Comparison of ENCODE assay signal across 13 cellular contexts in the genomic region with DNA sequence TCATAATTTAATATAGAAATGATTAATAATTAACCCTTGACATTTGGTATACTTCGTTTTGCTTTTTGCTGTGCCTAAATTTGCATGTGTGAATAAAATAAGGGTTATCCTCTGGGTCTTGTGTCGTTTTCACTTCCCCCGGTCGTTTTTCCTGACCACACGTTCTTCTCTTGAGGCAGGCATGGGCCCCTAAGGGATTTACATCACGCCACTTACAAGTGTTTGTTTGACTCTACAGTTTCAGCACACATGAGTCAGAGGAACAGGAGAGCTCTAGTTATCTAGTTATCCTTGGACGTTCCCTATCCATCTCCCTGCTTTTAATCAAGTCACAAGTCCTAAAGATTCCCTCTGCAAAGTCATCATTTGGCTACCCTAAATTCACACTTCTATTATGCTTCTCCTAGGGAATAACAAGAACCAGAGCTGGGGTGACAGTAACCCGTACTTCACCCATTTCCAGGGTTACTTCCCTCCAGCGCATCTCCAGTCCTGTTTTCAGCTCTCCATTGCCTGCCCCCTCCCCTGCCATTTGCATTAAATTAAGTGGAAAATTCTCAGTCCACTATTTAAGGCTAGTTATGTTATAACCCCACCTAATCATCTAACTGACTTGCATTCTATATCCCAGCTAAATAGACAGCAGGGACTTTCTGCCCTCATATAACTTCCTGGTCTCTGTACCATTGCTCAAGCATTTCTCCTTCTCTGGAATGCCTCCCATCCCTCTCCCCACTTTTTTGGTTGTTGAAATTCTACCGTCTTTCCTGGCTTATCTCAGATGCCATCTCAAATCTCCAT.
DNase-seq lines count a peak whose midpoint lies in the region; ATAC-seq and TF ChIP-seq lines count a peak whose summit lies in the region.
"Had no signal": no experiment of that assay in that cellular context is flagged by ENCODE, and none has a peak within 500 bp of the region (broad histone marks: within the 10 kb centered on the region; RNA-seq: fewer than 3 reads in every experiment).

No MANE protein-coding gene starts in this region.

- H2BK120ac ChIP-seq in IMR-90 (ENCODE audit: low read depth, low read length) = no peak overlapping the region

- no peaks in the 10 kb centered on the region for H4K20me1 ChIP-seq in IMR-90 (ENCODE audit: insufficient read depth, low read length)

- intact Hi-C loops in IMR-90 (cut with micrococcal nuclease) (no loop called here), right cardiac atrium (cut with DNase I) (no loop called here)

- peak; percentile 57 for ATAC-seq in GM18498 (IDR thresholded peaks at IDR 0.05; ENCODE audit: unreplicated experiment)
- peak; percentile 52 for ATAC-seq in GM21717 (IDR thresholded peaks at IDR 0.05; ENCODE audit: unreplicated experiment)
- peak; percentile 83 for ATAC-seq in IMR-90 (ENCODE audit: low read depth)
- ATAC-seq in natural killer cell treated with Interleukin-12 subunit alpha and Interleukin-12 subunit beta and Interleukin-15 and Interleukin-18, amount 100 ng/mL, for 72 hours = no peak
- ATAC-seq in right cardiac atrium = no peak
- ATAC-seq: T-cell had no signal

- in situ Hi-C loops in IMR-90 (cut with MboI; ENCODE audit: low sequenced_read_pairs) = no loop called here

- H3K27me3 Mint-ChIP-seq in natural killer cell treated with Interleukin-12 subunit alpha and Interleukin-12 subunit beta and Interleukin-15 and Interleukin-18, amount 100 ng/mL, for 72 hours = peaks cover 30 to 40% of the 10 kb centered on the region in 2 donors
- H3K27me3 Mint-ChIP-seq in activated T-cell treated with anti-CD3 and anti-CD28 coated beads, Interleukin-2, amount 50 U/mL, for 24 hours = peaks cover 3% of the 10 kb centered on the region
- H3K27me3 Mint-ChIP-seq: T-cell had no signal

- dilution Hi-C loops in IMR-90 (cut with HindIII; ENCODE audit: low sequenced_read_pairs, unreplicated experiment) = no loop called here

- peaks cover 1% of the 10 kb centered on the region; the same call in 1 of the 2 replicates for H3K4me1 ChIP-seq in IMR-90 (ENCODE audit: control insufficient read depth, insufficient read depth, low read length)
- peaks cover under 1% of the 10 kb centered on the region for H3K4me1 ChIP-seq in right cardiac atrium (ENCODE audit: control insufficient read depth, insufficient read depth, low read length)

- H2BK20ac ChIP-seq in IMR-90 (ENCODE audit: low read depth, low read length) = no peak overlapping the region

- no TSS peak for BruUV-seq in IMR-90 (replicated peaks; lab: Mats Ljungman, UMichigan)

- H2BK5ac ChIP-seq in IMR-90 (ENCODE audit: low read depth, low read length, poor library complexity, severe bottlenecking) = no peak overlapping the region

- no peak overlapping the region for H3K4ac ChIP-seq in IMR-90 (ENCODE audit: low read depth, low read length)

- H2AFZ ChIP-seq in IMR-90 (replicated peaks; ENCODE audit: low read length, poor library complexity) = no peak overlapping the region

- H3K79me1 ChIP-seq in IMR-90 (ENCODE audit: low read depth in 1 of 2, low read length in 2 of 2) = no peaks in the 10 kb centered on the region

- H3K9me1 ChIP-seq in IMR-90 (ENCODE audit: insufficient read depth, low read length) = peaks cover 1% of the 10 kb centered on the region; the same call in 1 of the 2 replicates

- no peak overlapping the region for H3K27ac ChIP-seq in IMR-90 (ENCODE audit: insufficient read depth, low read length)
- H3K27ac ChIP-seq in right cardiac atrium (ENCODE audit: low read length) = no peak overlapping the region

- H3K9me3 ChIP-seq in IMR-90 (ENCODE audit: control insufficient read depth, insufficient read depth, low read length) (no peaks in the 10 kb centered on the region), right cardiac atrium (ENCODE audit: control insufficient read depth, low read length) (no peaks in the 10 kb centered on the region)

- no peak overlapping the region for H3K4me3 Mint-ChIP-seq in natural killer cell treated with Interleukin-12 subunit alpha and Interleukin-12 subunit beta and Interleukin-15 and Interleukin-18, amount 100 ng/mL, for 72 hours
- H3K4me3 Mint-ChIP-seq in activated T-cell treated with anti-CD3 and anti-CD28 coated beads, Interleukin-2, amount 50 U/mL, for 24 hours = no peak overlapping the region
- H3K4me3 Mint-ChIP-seq: activated naive CD8-positive, alpha-beta T cell treated with anti-CD3 and anti-CD28 coated beads, Interleukin-2, amount 10 ng/mL, durations not matched to agents 7 days and 5 days; nephron progenitor cell had no signal

- POLR2A ChIA-PET in IMR-90 (lab: Charles Lee; ENCODE audit: unreplicated experiment) = no interaction called here

- H4K8ac ChIP-seq in IMR-90 (ENCODE audit: low read depth in 2 of 2, low read length in 2 of 2) = no peak overlapping the region

- H3K14ac ChIP-seq in IMR-90 (replicated peaks; ENCODE audit: low read depth, low read length) = no peak overlapping the region

- TF ChIP-seq POLR2A in IMR-90 (IDR thresholded peaks at IDR 0.05; ENCODE audit: low read depth, low read length) = no peak

- H3K36me3 Mint-ChIP-seq in natural killer cell treated with Interleukin-12 subunit alpha and Interleukin-12 subunit beta and Interleukin-15 and Interleukin-18, amount 100 ng/mL, for 72 hours = peaks cover 5% of the 10 kb centered on the region
- H3K36me3 Mint-ChIP-seq in activated T-cell treated with anti-CD3 and anti-CD28 coated beads, Interleukin-2, amount 50 U/mL, for 24 hours (ENCODE audit: low read depth) = no peaks in the 10 kb centered on the region
- H3K36me3 Mint-ChIP-seq: T-cell had no signal

- DNase-seq in IMR-90 (peak; percentile 67), iris pigment epithelial cell (ENCODE audit: low read depth) (peak; percentile 66), right cardiac atrium (no peak)
- DNase-seq in natural killer cell treated with Interleukin-12 subunit alpha and Interleukin-12 subunit beta and Interleukin-15 and Interleukin-18, amount 100 ng/mL, for 72 hours (ENCODE audit: low spot score) = no peak
- no peak for DNase-seq in activated T-cell treated with anti-CD3 and anti-CD28 coated beads, Interleukin-2, amount 50 U/mL, for 24 hours
- no peak for DNase-seq in stimulated activated CD4-positive, alpha-beta T cell treated with anti-CD3 and anti-CD28 coated beads, Interleukin-1b, Interleukin-23, amount 100 ng/mL, for 48 hours
- DNase-seq: activated naive CD8-positive, alpha-beta T cell treated with anti-CD3 and anti-CD28 coated beads, Interleukin-2, amount 10 ng/mL, durations not matched to agents 7 days and 5 days; GF-D8; Kasumi-1; nephron progenitor cell; T-cell had no signal

- H3K27ac Mint-ChIP-seq in natural killer cell treated with Interleukin-12 subunit alpha and Interleukin-12 subunit beta and Interleukin-15 and Interleukin-18, amount 100 ng/mL, for 72 hours = no peak overlapping the region
- H3K27ac Mint-ChIP-seq in activated T-cell treated with anti-CD3 and anti-CD28 coated beads, Interleukin-2, amount 50 U/mL, for 24 hours = no peak overlapping the region
- H3K27ac Mint-ChIP-seq: activated naive CD8-positive, alpha-beta T cell treated with anti-CD3 and anti-CD28 coated beads, Interleukin-2, amount 10 ng/mL, durations not matched to agents 7 days and 5 days; nephron progenitor cell had no signal

- peaks cover 4% of the 10 kb centered on the region for H3K9me3 Mint-ChIP-seq in natural killer cell treated with Interleukin-12 subunit alpha and Interleukin-12 subunit beta and Interleukin-15 and Interleukin-18, amount 100 ng/mL, for 72 hours
- no peaks in the 10 kb centered on the region for H3K9me3 Mint-ChIP-seq in activated T-cell treated with anti-CD3 and anti-CD28 coated beads, Interleukin-2, amount 50 U/mL, for 24 hours
- H3K9me3 Mint-ChIP-seq: nephron progenitor cell had no signal

- no peaks in the 10 kb centered on the region for H3K27me3 ChIP-seq in IMR-90 (ENCODE audit: control insufficient read depth, insufficient read depth, low read length)
- H3K27me3 ChIP-seq in right cardiac atrium (ENCODE audit: control insufficient read depth, insufficient read depth) = no peaks in the 10 kb centered on the region

- no peak for TF ChIP-seq CTCF in IMR-90 (conservative IDR thresholded peaks at IDR 0.05; ENCODE audit: low read depth, low read length)

- H3K9ac ChIP-seq in IMR-90 (ENCODE audit: low read depth, low read length) = no peak overlapping the region

- WGBS in IMR-90 (ENCODE audit: extremely low coverage in 2 of 2, insufficient read length in 1 of 2), 2 experiments = 80% methylated on average over 2 of the region's 10 CpGs; no CpG with 5 or more reads in 1 of the 2 experiments
- WGBS in right cardiac atrium = 65% methylated on average over 10 of the region's 10 CpGs

- H3K36me3 ChIP-seq in IMR-90 (ENCODE audit: control insufficient read depth, insufficient read depth, low read length) = no peaks in the 10 kb centered on the region

- no peak overlapping the region for H2BK15ac ChIP-seq in IMR-90 (ENCODE audit: low read depth, low read length)

- peaks cover 48 to 57% of the 10 kb centered on the region in 2 donors for H3K4me1 Mint-ChIP-seq in natural killer cell treated with Interleukin-12 subunit alpha and Interleukin-12 subunit beta and Interleukin-15 and Interleukin-18, amount 100 ng/mL, for 72 hours (ENCODE audit: low read depth in 2 of 2)
- H3K4me1 Mint-ChIP-seq in activated T-cell treated with anti-CD3 and anti-CD28 coated beads, Interleukin-2, amount 50 U/mL, for 24 hours (ENCODE audit: low read depth) = peaks cover 46% of the 10 kb centered on the region

- no peak overlapping the region for H3K4me2 ChIP-seq in IMR-90 (ENCODE audit: low read depth, low read length)

- CTCF ChIA-PET in IMR-90 (lab: Yijun Ruan, JAX) = no interaction called here

- no peak overlapping the region for H3K23ac ChIP-seq in IMR-90 (ENCODE audit: low read depth, low read length)

- no peak overlapping the region for H4K91ac ChIP-seq in IMR-90 (ENCODE audit: insufficient read depth, low read depth, low read length)

- no peak overlapping the region for H3K56ac ChIP-seq in IMR-90 (ENCODE audit: extremely low read depth, insufficient read depth, low read length)

- no peak overlapping the region for H2AK5ac ChIP-seq in IMR-90 (ENCODE audit: low read depth, low read length)

- no peak overlapping the region for H4K5ac ChIP-seq in IMR-90 (ENCODE audit: low read depth, low read length)

- no peak overlapping the region for H3K18ac ChIP-seq in IMR-90 (ENCODE audit: low read depth, low read length)

- H2AK9ac ChIP-seq in IMR-90 (replicated peaks; ENCODE audit: low read depth, low read length, poor library complexity) = no peak overlapping the region

- no peak overlapping the region for H3K4me3 ChIP-seq in IMR-90 (ENCODE audit: insufficient read depth, low read depth, low read length)
- H3K4me3 ChIP-seq in right cardiac atrium (ENCODE audit: low read length) = no peak overlapping the region

- no peak for TF ChIP-seq RAD21 in IMR-90 (IDR thresholded peaks at IDR 0.05; ENCODE audit: low read length)

TF ChIP-seq in IMR-90, 13 proteins besides CTCF, POLR2A, EP300 and RAD21 (continues in another document):
- TF ChIP-seq MAFK (IDR thresholded peaks at IDR 0.05; ENCODE audit: low read depth, low read length) = no peak
- TF ChIP-seq BHLHE40 (IDR thresholded peaks at IDR 0.05; ENCODE audit: low read depth, low read length) = no peak
- TF ChIP-seq CHD1 (IDR thresholded peaks at IDR 0.05; ENCODE audit: low read depth, low read length) = no peak
- no peak for TF ChIP-seq MXI1 (IDR thresholded peaks at IDR 0.05; ENCODE audit: borderline replicate concordance, low read depth, low read length)
- TF ChIP-seq RFX5 (IDR thresholded peaks at IDR 0.05; ENCODE audit: low read depth, low read length) = no peak
- TF ChIP-seq NFE2L2 (IDR thresholded peaks at IDR 0.05; ENCODE audit: low read depth, low read length) = no peak

Comparison
In these comparisons a context has a peak if more than half of its experiments do, and no peak if none do; other contexts are left out.
1. ATAC-seq: peak in GM18498 (single experiment), GM21717 (single experiment) and IMR-90 (single experiment); none in natural killer cell treated with Interleukin-12 subunit alpha and Interleukin-12 subunit beta and Interleukin-15 and Interleukin-18, amount 100 ng/mL, for 72 hours (0 of 2) and right cardiac atrium (0 of 2).
2. DNase-seq: peak in IMR-90 (single experiment) and iris pigment epithelial cell (single experiment); none in natural killer cell treated with Interleukin-12 subunit alpha and Interleukin-12 subunit beta and Interleukin-15 and Interleukin-18, amount 100 ng/mL, for 72 hours (single experiment), activated T-cell treated with anti-CD3 and anti-CD28 coated beads, Interleukin-2, amount 50 U/mL, for 24 hours (single experiment), right cardiac atrium (0 of 3) and stimulated activated CD4-positive, alpha-beta T cell treated with anti-CD3 and anti-CD28 coated beads, Interleukin-1b, Interleukin-23, amount 100 ng/mL, for 48 hours (single experiment).